6 cellular contexts compared by ENCODE assay signal in the genomic region with DNA sequence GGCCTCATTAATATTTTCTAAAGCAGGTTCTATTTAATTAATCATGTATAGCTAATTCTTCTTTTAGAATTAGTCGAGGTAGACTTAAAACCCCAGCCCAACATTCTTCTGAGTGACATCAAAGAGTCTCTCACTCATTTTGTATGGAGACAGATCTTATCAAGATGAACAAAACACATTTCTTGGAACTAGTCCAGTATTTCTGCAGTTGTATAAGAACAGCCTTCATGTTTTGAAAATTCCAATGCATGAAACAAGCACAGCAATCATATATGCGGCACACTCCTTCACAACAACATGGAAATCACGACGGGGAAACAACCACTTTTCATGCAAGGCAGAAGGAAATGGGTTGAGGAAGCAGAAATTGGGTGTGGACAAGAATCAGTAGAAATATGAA.
"Had no signal": no experiment of that assay in that cellular context is flagged by ENCODE, and none has a peak within 500 bp of the region (broad histone marks: within the 10 kb centered on the region; RNA-seq: fewer than 3 reads in every experiment).

No MANE protein-coding gene starts in this region.

- FAIRE-seq: HepG2 had no signal

- H3K4me1 ChIP-seq: HAP-1 had no signal

- H3K27ac ChIP-seq: HL-60 had no signal

- H3K9me3 ChIP-seq: HAP-1 had no signal

- H3K4me3 ChIP-seq: GM23338, HAP-1 had no signal

- H2AFZ ChIP-seq: GM23338 had no signal

- H3K36me3 ChIP-seq: HAP-1 had no signal

- DNase-seq: H7, HFFc6 had no signal

- H3K4me2 ChIP-seq: GM23338 had no signal
